Comparison of ENCODE assay signal across 1 cellular context in genomic region chr6:123127807-123128206, GRCh38.
TF ChIP-seq lines count a peak whose summit lies in the region.

No MANE protein-coding gene starts in this region.

TF ChIP-seq in HCT116, 20 proteins besides CTCF, POLR2A, EP300 and RAD21 (continued from another document):
- TF ChIP-seq, protein P1, sequence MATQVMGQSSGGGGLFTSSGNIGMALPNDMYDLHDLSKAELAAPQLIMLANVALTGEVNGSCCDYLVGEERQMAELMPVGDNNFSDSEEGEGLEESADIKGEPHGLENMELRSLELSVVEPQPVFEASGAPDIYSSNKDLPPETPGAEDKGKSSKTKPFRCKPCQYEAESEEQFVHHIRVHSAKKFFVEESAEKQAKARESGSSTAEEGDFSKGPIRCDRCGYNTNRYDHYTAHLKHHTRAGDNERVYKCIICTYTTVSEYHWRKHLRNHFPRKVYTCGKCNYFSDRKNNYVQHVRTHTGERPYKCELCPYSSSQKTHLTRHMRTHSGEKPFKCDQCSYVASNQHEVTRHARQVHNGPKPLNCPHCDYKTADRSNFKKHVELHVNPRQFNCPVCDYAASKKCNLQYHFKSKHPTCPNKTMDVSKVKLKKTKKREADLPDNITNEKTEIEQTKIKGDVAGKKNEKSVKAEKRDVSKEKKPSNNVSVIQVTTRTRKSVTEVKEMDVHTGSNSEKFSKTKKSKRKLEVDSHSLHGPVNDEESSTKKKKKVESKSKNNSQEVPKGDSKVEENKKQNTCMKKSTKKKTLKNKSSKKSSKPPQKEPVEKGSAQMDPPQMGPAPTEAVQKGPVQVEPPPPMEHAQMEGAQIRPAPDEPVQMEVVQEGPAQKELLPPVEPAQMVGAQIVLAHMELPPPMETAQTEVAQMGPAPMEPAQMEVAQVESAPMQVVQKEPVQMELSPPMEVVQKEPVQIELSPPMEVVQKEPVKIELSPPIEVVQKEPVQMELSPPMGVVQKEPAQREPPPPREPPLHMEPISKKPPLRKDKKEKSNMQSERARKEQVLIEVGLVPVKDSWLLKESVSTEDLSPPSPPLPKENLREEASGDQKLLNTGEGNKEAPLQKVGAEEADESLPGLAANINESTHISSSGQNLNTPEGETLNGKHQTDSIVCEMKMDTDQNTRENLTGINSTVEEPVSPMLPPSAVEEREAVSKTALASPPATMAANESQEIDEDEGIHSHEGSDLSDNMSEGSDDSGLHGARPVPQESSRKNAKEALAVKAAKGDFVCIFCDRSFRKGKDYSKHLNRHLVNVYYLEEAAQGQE (IDR thresholded peaks at IDR 0.05; ENCODE audit: low read depth): no peak
- TF ChIP-seq SIN3A (IDR thresholded peaks at IDR 0.05; ENCODE audit: low read depth) (no peak), CEBPB (IDR thresholded peaks at IDR 0.05; ENCODE audit: low read depth) (no peak)
